12 cellular contexts compared by ENCODE assay signal in the genomic region with DNA sequence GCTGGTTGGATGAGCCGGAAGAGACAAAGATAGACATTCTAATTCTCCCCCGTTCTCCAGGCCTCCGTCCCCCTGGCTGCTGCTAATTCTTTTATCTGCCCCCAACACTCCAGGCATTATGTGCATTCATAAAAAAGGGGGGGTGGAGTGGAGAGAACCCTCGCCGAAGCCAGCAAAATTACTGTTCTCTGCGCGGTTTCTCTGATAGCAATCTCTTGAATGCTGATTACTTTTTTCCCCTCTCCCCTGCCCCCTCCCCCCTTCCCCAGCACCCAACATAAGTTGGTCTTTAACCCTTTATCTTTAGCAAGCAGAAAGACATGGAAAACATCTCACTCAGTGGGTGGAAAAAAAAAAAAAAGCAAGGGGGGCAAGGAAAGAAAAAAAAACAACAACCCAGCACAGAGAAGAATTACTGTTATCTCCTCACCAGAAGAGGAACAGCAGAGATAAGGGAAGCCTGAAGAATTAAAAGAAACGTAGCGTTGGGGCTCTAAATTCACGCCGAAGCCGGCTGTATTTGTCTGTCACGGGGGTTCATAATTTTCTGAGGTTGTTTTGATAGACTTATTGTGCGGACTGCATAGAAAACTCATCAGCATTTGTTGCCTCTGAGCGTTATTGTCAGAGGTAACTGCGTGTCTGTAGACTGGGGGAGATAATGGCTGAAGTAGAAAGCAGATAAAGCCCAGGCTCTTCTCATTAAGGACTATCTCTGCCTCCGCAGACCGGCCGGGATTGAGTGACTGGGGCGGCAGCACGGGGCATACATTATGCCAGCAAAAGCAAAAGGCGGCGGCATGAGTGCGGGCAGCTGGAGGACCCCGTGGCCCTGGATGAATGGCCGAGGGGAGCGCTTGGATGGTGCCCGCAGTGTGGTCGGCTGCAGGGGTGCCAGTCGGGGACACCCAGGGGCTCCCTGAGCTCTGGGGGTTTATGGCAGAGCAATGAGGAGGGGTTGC.
A peak's percentile ranks its signal among the peaks of the same experiment; 100 is the strongest.
DNase-seq lines count a peak whose midpoint lies in the region; ATAC-seq and TF ChIP-seq lines count a peak whose summit lies in the region.
"Had no signal": no experiment of that assay in that cellular context is flagged by ENCODE, and none has a peak within 500 bp of the region (broad histone marks: within the 10 kb centered on the region; RNA-seq: fewer than 3 reads in every experiment).

No MANE protein-coding gene starts in this region.

- H3K9me3 ChIP-seq in CD4-positive, alpha-beta T cell (ENCODE audit: control insufficient read depth, low read length), result no peaks in the 10 kb centered on the region
- H3K9me3 ChIP-seq: thyroid gland had no signal

- H3K27ac ChIP-seq in CD4-positive, alpha-beta T cell (ENCODE audit: low read depth, low read length), result no peak overlapping the region
- H3K27ac ChIP-seq: thyroid gland had no signal

- no peak overlapping the region for H3K4me3 ChIP-seq in NB4 (ENCODE audit: low read depth, low read length)
- H3K4me3 ChIP-seq: thyroid gland had no signal

- H3K27ac Mint-ChIP-seq in CD4-positive, alpha-beta T cell, result peak overlapping the region; percentile 57
- peak overlapping the region; percentile 78 for H3K27ac Mint-ChIP-seq in activated T-cell treated with anti-CD3 and anti-CD28 coated beads, Interleukin-2, amount 50 U/mL, for 24 hours
- H3K27ac Mint-ChIP-seq in naive thymus-derived CD8-positive, alpha-beta T cell, result peak overlapping the region; percentile 25 to 89 (median 64)
- H3K27ac Mint-ChIP-seq: IgD-negative memory B cell had no signal

- no peak for TF ChIP-seq POLR2A in NB4 (IDR thresholded peaks at IDR 0.05; ENCODE audit: extremely low read depth, insufficient read length)

- CTCF ChIA-PET in CD4-positive, alpha-beta T cell (lab: Charles Lee), result no interaction called here

- peak; percentile 45 for ATAC-seq in CD4-positive, alpha-beta T cell (ENCODE audit: poor library complexity)
- ATAC-seq in naive thymus-derived CD8-positive, alpha-beta T cell, result peak; percentile 13 to 38
- ATAC-seq in HG03520 (IDR thresholded peaks at IDR 0.05; ENCODE audit: unreplicated experiment) (no peak), HG03432 (IDR thresholded peaks at IDR 0.05; ENCODE audit: unreplicated experiment) (no peak)

- no peaks in the 10 kb centered on the region for H3K27me3 Mint-ChIP-seq in CD4-positive, alpha-beta T cell
- peaks cover 5% of the 10 kb centered on the region for H3K27me3 Mint-ChIP-seq in activated T-cell treated with anti-CD3 and anti-CD28 coated beads, Interleukin-2, amount 50 U/mL, for 24 hours
- H3K27me3 Mint-ChIP-seq in naive thymus-derived CD8-positive, alpha-beta T cell, result peaks cover 7 to 13% (median 9%) of the 10 kb centered on the region in 5 donors

- H3K9me3 Mint-ChIP-seq in CD4-positive, alpha-beta T cell, result no peaks in the 10 kb centered on the region
- H3K9me3 Mint-ChIP-seq in activated T-cell treated with anti-CD3 and anti-CD28 coated beads, Interleukin-2, amount 50 U/mL, for 24 hours, result no peaks in the 10 kb centered on the region
- H3K9me3 Mint-ChIP-seq in naive thymus-derived CD8-positive, alpha-beta T cell, result no peaks in the 10 kb centered on the region
- H3K9me3 Mint-ChIP-seq: IgD-negative memory B cell had no signal

- POLR2A ChIA-PET in CD4-positive, alpha-beta T cell (lab: Charles Lee), result no interaction called here
- POLR2A ChIA-PET in naive thymus-derived CD8-positive, alpha-beta T cell (lab: Charles Lee), result no interaction called here

- no peak for DNase-seq in CD4-positive, alpha-beta T cell
- DNase-seq in NB4 (ENCODE audit: low read depth) (peak; percentile 32), NCI-H1092 treated with DMSO at 0.1 percent for 48 hours (lab: John Stamatoyannopoulos, UW) (no peak), mesenteric fat pad (ENCODE audit: low spot score) (no peak)
- no peak for DNase-seq in activated T-cell treated with anti-CD3 and anti-CD28 coated beads, Interleukin-2, amount 50 U/mL, for 24 hours
- no peak for DNase-seq in naive thymus-derived CD8-positive, alpha-beta T cell
- DNase-seq: hippocampal formation, NCI-H774, thyroid gland had no signal

- intact Hi-C loops in CD4-positive, alpha-beta T cell (cut with DNase I, micrococcal nuclease), result no loop called here

- H3K4me1 Mint-ChIP-seq in CD4-positive, alpha-beta T cell (ENCODE audit: low read depth), result peaks cover 61% of the 10 kb centered on the region
- peaks cover 54% of the 10 kb centered on the region for H3K4me1 Mint-ChIP-seq in activated T-cell treated with anti-CD3 and anti-CD28 coated beads, Interleukin-2, amount 50 U/mL, for 24 hours (ENCODE audit: low read depth)
- H3K4me1 Mint-ChIP-seq in naive thymus-derived CD8-positive, alpha-beta T cell, result peaks cover 46 to 63% (median 59%) of the 10 kb centered on the region in 4 donors

- no peak for TF ChIP-seq CTCF in CD4-positive, alpha-beta T cell (IDR thresholded peaks at IDR 0.05)
- no peak for TF ChIP-seq CTCF in NB4 (IDR thresholded peaks at IDR 0.05; ENCODE audit: low read depth, low read length)

- H3K36me3 Mint-ChIP-seq in CD4-positive, alpha-beta T cell (ENCODE audit: low read depth), result no peaks in the 10 kb centered on the region
- no peaks in the 10 kb centered on the region for H3K36me3 Mint-ChIP-seq in activated T-cell treated with anti-CD3 and anti-CD28 coated beads, Interleukin-2, amount 50 U/mL, for 24 hours (ENCODE audit: low read depth)
- no peaks in the 10 kb centered on the region for H3K36me3 Mint-ChIP-seq in naive thymus-derived CD8-positive, alpha-beta T cell

- H3K4me3 Mint-ChIP-seq in CD4-positive, alpha-beta T cell, result peak overlapping the region; percentile 59
- H3K4me3 Mint-ChIP-seq in activated T-cell treated with anti-CD3 and anti-CD28 coated beads, Interleukin-2, amount 50 U/mL, for 24 hours, result peak overlapping the region; percentile 40
- H3K4me3 Mint-ChIP-seq in naive thymus-derived CD8-positive, alpha-beta T cell, result peak overlapping the region; percentile 26 to 86 (median 74)
- H3K4me3 Mint-ChIP-seq: IgD-negative memory B cell had no signal

- no peaks in the 10 kb centered on the region for H3K27me3 ChIP-seq in CD4-positive, alpha-beta T cell (ENCODE audit: control insufficient read depth, insufficient read depth, low read length)

Comparison
In these comparisons a context has a peak if more than half of its experiments do, and no peak if none do; other contexts are left out.
1. ATAC-seq: peak in CD4-positive, alpha-beta T cell (single experiment) and naive thymus-derived CD8-positive, alpha-beta T cell (2 of 2); none in HG03520 (single experiment) and HG03432 (single experiment).
2. Peak in every context shown above with its lines, with median percentiles within 50 percentile points of each other: H3K27ac Mint-ChIP-seq and H3K4me3 Mint-ChIP-seq.